In the genomic region with DNA sequence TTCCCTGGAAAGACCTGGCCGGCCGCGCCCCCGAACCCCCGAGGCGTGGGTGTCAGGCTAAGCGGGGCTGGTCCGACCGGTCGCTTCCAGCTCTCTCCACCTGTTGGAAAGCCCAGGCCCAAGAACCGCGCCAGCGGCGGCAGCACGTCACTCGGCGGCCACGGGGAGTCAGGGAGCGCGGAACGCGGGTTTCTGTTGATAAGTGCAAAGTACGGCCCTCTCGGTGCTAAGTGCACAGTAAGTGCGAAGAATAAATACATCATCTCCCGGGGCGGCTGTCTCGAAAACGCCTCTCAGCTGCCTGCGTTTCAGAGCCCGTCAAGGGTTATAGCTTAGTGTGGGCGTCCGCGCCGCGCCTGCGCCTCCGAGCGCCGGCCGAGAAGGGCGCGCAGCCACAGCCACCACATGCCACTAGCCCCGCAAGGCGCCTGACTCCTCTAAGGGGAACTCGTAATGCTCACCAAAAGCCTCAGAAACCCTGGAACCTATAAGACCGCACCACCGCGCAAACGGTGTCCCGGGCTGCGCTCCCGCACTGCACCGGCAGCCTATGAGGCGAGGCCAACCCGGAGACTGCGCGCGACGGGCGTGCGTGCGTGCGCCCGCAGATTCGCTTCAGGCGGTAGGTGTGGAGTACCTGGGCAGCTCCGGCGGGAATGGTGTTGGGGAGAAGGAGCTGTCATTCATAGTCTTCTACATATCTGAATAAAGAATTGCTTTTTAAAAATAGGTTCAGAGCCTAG, we compare ENCODE assay signal across 9 cellular contexts. TPM values are rescaled to one million over a fixed set of nuclear protein-coding genes. Genes with fewer than 3 reads are reported as not detected.
A peak's percentile ranks its signal among the peaks of the same experiment; 100 is the strongest.
DNase-seq lines count a peak whose midpoint lies in the region; ATAC-seq and FAIRE-seq lines count a peak whose summit lies in the region.
"Had no signal": no experiment of that assay in that cellular context is flagged by ENCODE, and none has a peak within 500 bp of the region (broad histone marks: within the 10 kb centered on the region; RNA-seq: fewer than 3 reads in every experiment).

No MANE protein-coding gene starts in this region.

- H3K9me3 Mint-ChIP-seq in T-helper 2 cell treated with Interferon-gamma antibody and Interleukin-4, amounts not matched to agents 5 μg/mL and 100 μg/mL, for 36 hours, result no peaks in the 10 kb centered on the region

- no peak for FAIRE-seq in small intestine (lab: Jason Lieb, UNC)
- FAIRE-seq: A204.1 had no signal

- H3K36me3 ChIP-seq in iPS DF 6.9 (ENCODE audit: control insufficient read depth, insufficient read depth, low read length) (no peaks in the 10 kb centered on the region), small intestine (ENCODE audit: control insufficient read depth in 2 of 2, insufficient read depth in 2 of 2, low read length in 2 of 2) (no peaks in the 10 kb centered on the region)

- H3K27ac ChIP-seq in iPS DF 6.9 (ENCODE audit: low read length) (no peak overlapping the region), small intestine (ENCODE audit: low read depth in 1 of 2, low read length in 1 of 2) (no peak overlapping the region)

- H3K27me3 Mint-ChIP-seq in T-helper 2 cell treated with Interferon-gamma antibody and Interleukin-4, amounts not matched to agents 5 μg/mL and 100 μg/mL, for 36 hours (ENCODE audit: low read depth), result peaks cover 77% of the 10 kb centered on the region

- no peaks in the 10 kb centered on the region for H3K9me3 ChIP-seq in iPS DF 6.9 (ENCODE audit: control insufficient read depth, insufficient read depth, low read length)
- H3K9me3 ChIP-seq in small intestine (ENCODE audit: control insufficient read depth, low read depth), result no peaks in the 10 kb centered on the region

- WGBS in iPS DF 6.9 (ENCODE audit: insufficient coverage, insufficient read length), result no CpG with 5 or more reads among the region's 69 CpGs
- WGBS in small intestine, 3 donors, result 3 to 11% (median 9%) methylated on average over 68 to 69 of the region's 69 CpGs

- peaks cover 5% of the 10 kb centered on the region for H3K4me1 Mint-ChIP-seq in T-helper 2 cell treated with Interferon-gamma antibody and Interleukin-4, amounts not matched to agents 5 μg/mL and 100 μg/mL, for 36 hours (ENCODE audit: low read depth)

- DNase-seq in NCI-H1417 (lab: John Stamatoyannopoulos, UW), result peak in 2 of 3 experiments; percentile 93 to 95
- no peak for DNase-seq in NCI-H1417 treated with DMSO at 0.1 percent for 48 hours (lab: John Stamatoyannopoulos, UW)
- no peak for DNase-seq in T-helper 2 cell treated with Interferon-gamma antibody and Interleukin-4, amounts not matched to agents 5 μg/mL and 100 μg/mL, for 36 hours (ENCODE audit: low spot score)
- no peak for DNase-seq in iPS DF 6.9 (ENCODE audit: low read depth, low spot score)
- no peak for DNase-seq in small intestine
- no peak for DNase-seq in T-helper 9 cell
- DNase-seq in NCI-H1694 treated with DMSO at 0.1 percent for 48 hours (lab: John Stamatoyannopoulos, UW), result no peak

- peak overlapping the region; percentile 38 for H3K4me3 Mint-ChIP-seq in T-helper 2 cell treated with Interferon-gamma antibody and Interleukin-4, amounts not matched to agents 5 μg/mL and 100 μg/mL, for 36 hours

- ATAC-seq in GM21576 (IDR thresholded peaks at IDR 0.05; ENCODE audit: unreplicated experiment), result no peak

- peaks cover 2% of the 10 kb centered on the region for H3K36me3 Mint-ChIP-seq in T-helper 2 cell treated with Interferon-gamma antibody and Interleukin-4, amounts not matched to agents 5 μg/mL and 100 μg/mL, for 36 hours (ENCODE audit: low read depth)

- peak overlapping the region; percentile 45 for H3K27ac Mint-ChIP-seq in T-helper 2 cell treated with Interferon-gamma antibody and Interleukin-4, amounts not matched to agents 5 μg/mL and 100 μg/mL, for 36 hours

- peak overlapping the region; percentile 5; the same call in 1 of the 2 replicates for H3K4me3 ChIP-seq in iPS DF 6.9 (ENCODE audit: low read length)
- H3K4me3 ChIP-seq in small intestine (ENCODE audit: low read depth in 1 of 2, low read length in 2 of 2), result peak overlapping the region; percentile 14 to 15

- H3K27me3 ChIP-seq in iPS DF 6.9 (ENCODE audit: control insufficient read depth, insufficient read depth, low read length) (peaks cover 54% of the 10 kb centered on the region), small intestine (ENCODE audit: control insufficient read depth in 2 of 2, insufficient read depth in 2 of 2, low read length in 2 of 2) (peaks cover 7 to 38% of the 10 kb centered on the region in 2 donors)

- H3K4me1 ChIP-seq in iPS DF 6.9 (ENCODE audit: control insufficient read depth, insufficient read depth, low read length) (no peaks in the 10 kb centered on the region), small intestine (ENCODE audit: control insufficient read depth in 2 of 2, insufficient read depth in 1 of 2, low read depth in 1 of 2, low read length in 1 of 2) (no peaks in the 10 kb centered on the region)

RNA-seq across cellular contexts. Expression of a gene that starts 9.2 kb away (rescaled TPM):
- under 1 TPM in 1 of 3 donors, not detected in 2; 0.31 TPM for polyA plus RNA-seq in small intestine

Comparison
In these comparisons a context has a peak if more than half of its experiments do, and no peak if none do; other contexts are left out.
1. DNase-seq: peak in NCI-H1417 (2 of 3); none in NCI-H1417 treated with DMSO at 0.1 percent for 48 hours (single experiment), T-helper 2 cell treated with Interferon-gamma antibody and Interleukin-4, amounts not matched to agents 5 μg/mL and 100 μg/mL, for 36 hours (single experiment), iPS DF 6.9 (single experiment), small intestine (single experiment), T-helper 9 cell (single experiment) and NCI-H1694 treated with DMSO at 0.1 percent for 48 hours (single experiment).